ENCODE assay signal across 15 cellular contexts in genomic region chr4:125762537-125762936, GRCh38.
DNase-seq lines count a peak whose midpoint lies in the region; TF ChIP-seq lines count a peak whose summit lies in the region.
"Had no signal": no experiment of that assay in that cellular context is flagged by ENCODE, and none has a peak within 500 bp of the region (broad histone marks: within the 10 kb centered on the region; RNA-seq: fewer than 3 reads in every experiment).

No MANE protein-coding gene starts in this region.

- H3K27ac ChIP-seq in vagina (no peak overlapping the region), SJCRH30 (no peak overlapping the region)
- H3K27ac ChIP-seq: HL-60, KMS-11, SJSA1 had no signal

- TF ChIP-seq CTCF in AG10803 (conservative IDR thresholded peaks at IDR 0.05; ENCODE audit: low read length) = peak; percentile 17; the same call in 1 of the 2 replicates
- peak; percentile 56 for TF ChIP-seq CTCF in HFFc6 (IDR thresholded peaks at IDR 0.05)
- peak; percentile 17 for TF ChIP-seq CTCF in kidney epithelial cell (IDR thresholded peaks at IDR 0.05; ENCODE audit: insufficient read depth, low read length, poor library complexity, severe bottlenecking)
- no peak for TF ChIP-seq CTCF in vagina (IDR thresholded peaks at IDR 0.05)

- intact Hi-C loops in vagina (cut with DNase I) = no loop called here

- no peak overlapping the region for H3K4me3 Mint-ChIP-seq in HFFc6
- H3K4me3 Mint-ChIP-seq: activated T-cell treated with anti-CD3 and anti-CD28 coated beads, Interleukin-2, amount 50 U/mL, for 4 hours had no signal

- no peaks in the 10 kb centered on the region for H3K27me3 Mint-ChIP-seq in HFFc6 (ENCODE audit: insufficient read depth)

- H3K27me3 ChIP-seq in kidney epithelial cell (ENCODE audit: control insufficient read depth, insufficient read depth, low read length) (no peaks in the 10 kb centered on the region), vagina (no peaks in the 10 kb centered on the region), SJCRH30 (no peaks in the 10 kb centered on the region)
- H3K27me3 ChIP-seq: SJSA1 had no signal

- H3K9me3 ChIP-seq in vagina = no peaks in the 10 kb centered on the region
- H3K9me3 ChIP-seq in SJCRH30 (replicated peaks) = no peaks in the 10 kb centered on the region
- H3K9me3 ChIP-seq: SJSA1 had no signal

- H3K4me3 ChIP-seq in AG10803 (ENCODE audit: low read length) (no peak overlapping the region), kidney epithelial cell (ENCODE audit: low read depth, low read length) (no peak overlapping the region), vagina (no peak overlapping the region), SJCRH30 (no peak overlapping the region)
- H3K4me3 ChIP-seq: SJSA1 had no signal

- H3K4me1 Mint-ChIP-seq in HFFc6 (ENCODE audit: low read depth) = no peaks in the 10 kb centered on the region

- H3K36me3 Mint-ChIP-seq in HFFc6 (ENCODE audit: low read depth) = no peaks in the 10 kb centered on the region

- DNase-seq in AG10803 (ENCODE audit: low read depth) (no peak), HFFc6 (no peak), amniotic epithelial cell (ENCODE audit: low read depth) (peak; percentile 11), kidney epithelial cell (ENCODE audit: low read depth) (no peak), vagina (ENCODE audit: extremely low spot score in 2 of 2) (no peak), SKM-1 treated with dmso at 0.1 percent for 144 hours (lab: John Stamatoyannopoulos, UW; ENCODE audit: unreplicated experiment) (no peak), SJCRH30 (no peak)
- no peak for DNase-seq in activated T-cell treated with anti-CD3 and anti-CD28 coated beads, Interleukin-2, amount 50 U/mL, for 48 hours
- DNase-seq: activated CD4-positive, alpha-beta T cell treated with anti-CD3 and anti-CD28 coated beads, Interleukin-2, amount 50 U/mL, for 48 hours; activated T-cell treated with anti-CD3 and anti-CD28 coated beads, Interleukin-2, amount 50 U/mL, for 4 hours; right cardiac atrium; substantia nigra had no signal

- H3K9me3 Mint-ChIP-seq in HFFc6 = no peaks in the 10 kb centered on the region
- H3K9me3 Mint-ChIP-seq: activated T-cell treated with anti-CD3 and anti-CD28 coated beads, Interleukin-2, amount 50 U/mL, for 4 hours had no signal

- no peak overlapping the region for H3K27ac Mint-ChIP-seq in HFFc6

- no peak for TF ChIP-seq POLR2A in vagina (IDR thresholded peaks at IDR 0.05)

- H3K36me3 ChIP-seq in kidney epithelial cell (ENCODE audit: control insufficient read depth, insufficient read depth, low read length) = no peaks in the 10 kb centered on the region
- no peaks in the 10 kb centered on the region for H3K36me3 ChIP-seq in vagina
- no peaks in the 10 kb centered on the region for H3K36me3 ChIP-seq in SJCRH30
- H3K36me3 ChIP-seq: SJSA1 had no signal

- H3K4me1 ChIP-seq in vagina (no peaks in the 10 kb centered on the region), SJCRH30 (no peaks in the 10 kb centered on the region)
- H3K4me1 ChIP-seq: SJSA1 had no signal

Comparison
In these comparisons a context has a peak if more than half of its experiments do, and no peak if none do; other contexts are left out.
1. CTCF ChIP-seq: peak in AG10803 (single experiment), HFFc6 (single experiment) and kidney epithelial cell (single experiment); none in vagina (0 of 3).